ENCODE assay signal across 9 cellular contexts in genomic region chr13:29496241-29496712, GRCh38.
A peak's percentile ranks its signal among the peaks of the same experiment; 100 is the strongest.
DNase-seq lines count a peak whose midpoint lies in the region; ATAC-seq and TF ChIP-seq lines count a peak whose summit lies in the region.
"Had no signal": no experiment of that assay in that cellular context is flagged by ENCODE, and none has a peak within 500 bp of the region (broad histone marks: within the 10 kb centered on the region; RNA-seq: fewer than 3 reads in every experiment).

No MANE protein-coding gene starts in this region.

- peak; percentile 61 for ATAC-seq in HG02759 (IDR thresholded peaks at IDR 0.05; ENCODE audit: unreplicated experiment)
- ATAC-seq in lung (ENCODE audit: insufficient read depth, low FRiP score): peak; percentile 20
- ATAC-seq in gastrocnemius medialis: no peak

- H3K4me3 ChIP-seq in GM12864 (ENCODE audit: low read depth, low read length) (no peak overlapping the region), lung (no peak overlapping the region), gastrocnemius medialis (no peak overlapping the region), colonic mucosa (no peak overlapping the region)

- no peaks in the 10 kb centered on the region for H3K4me1 ChIP-seq in lung (ENCODE audit: control insufficient read depth in 2 of 2, insufficient read depth in 2 of 2, low read length in 2 of 2)
- H3K4me1 ChIP-seq in gastrocnemius medialis: peaks cover 0 to 8% of the 10 kb centered on the region in 2 donors
- no peaks in the 10 kb centered on the region for H3K4me1 ChIP-seq in colonic mucosa

- H3K36me3 ChIP-seq in lung (ENCODE audit: control insufficient read depth in 2 of 2, insufficient read depth in 2 of 2, low read length in 2 of 2): peaks cover 0 to 4% of the 10 kb centered on the region in 2 donors
- H3K36me3 ChIP-seq in gastrocnemius medialis: no peaks in the 10 kb centered on the region
- no peaks in the 10 kb centered on the region for H3K36me3 ChIP-seq in colonic mucosa

- DNase-seq in GM12864 (ENCODE audit: low read depth) (peak; percentile 21), SKM-1 treated with dmso at 0.1 percent for 144 hours (lab: John Stamatoyannopoulos, UW; ENCODE audit: unreplicated experiment) (peak; percentile 94), lung (ENCODE audit: low spot score) (no peak), gastrocnemius medialis (no peak), colonic mucosa (no peak), GM13977 (ENCODE audit: low spot score) (no peak)
- DNase-seq in activated naive CD4-positive, alpha-beta T cell treated with anti-CD3 and anti-CD28 coated beads, Interleukin-2, amount 50 U/mL, for 16 hours: no peak
- DNase-seq: immature natural killer cell had no signal

- 31 to 44% methylated on average over 9 of the region's 9 CpGs for WGBS in lung, 2 donors

- in situ Hi-C loops in gastrocnemius medialis (cut with MboI; ENCODE audit: low sequenced_read_pairs in 4 of 4) (no loop called here), GM13977 (cut with MboI; ENCODE audit: low pct_unique_long_range_greater_than_20kb, low sequenced_read_pairs, unreplicated experiment) (no loop called here)

- no peak for TF ChIP-seq POLR2A in gastrocnemius medialis (IDR thresholded peaks at IDR 0.05)

- H3K27me3 ChIP-seq in lung (ENCODE audit: control insufficient read depth, insufficient read depth) (no peaks in the 10 kb centered on the region), gastrocnemius medialis (peaks cover 4 to 11% (median 7%) of the 10 kb centered on the region in 3 donors), colonic mucosa (no peaks in the 10 kb centered on the region)

- H3K9me3 ChIP-seq in lung (ENCODE audit: control insufficient read depth in 2 of 2, insufficient read depth in 1 of 2, low read length in 1 of 2) (peaks cover 0 to 4% of the 10 kb centered on the region in 2 donors), gastrocnemius medialis (no peaks in the 10 kb centered on the region), colonic mucosa (no peaks in the 10 kb centered on the region)

- intact Hi-C loops in gastrocnemius medialis (cut with DNase I; ENCODE audit: low total_unique reads): no loop called here
- intact Hi-C loops in colonic mucosa (cut with DNase I): no loop called here

- no peak for TF ChIP-seq CTCF in GM12864 (IDR thresholded peaks at IDR 0.05; ENCODE audit: low read depth, low read length, missing control alignments)
- no peak for TF ChIP-seq CTCF in lung (IDR thresholded peaks at IDR 0.05; ENCODE audit: control extremely low read depth, extremely low read depth)
- TF ChIP-seq CTCF in gastrocnemius medialis (IDR thresholded peaks at IDR 0.05 in 4 of 5, conservative IDR thresholded peaks at IDR 0.05 in 1 of 5): no peak
- TF ChIP-seq CTCF in colonic mucosa (IDR thresholded peaks at IDR 0.05): no peak
- no peak for TF ChIP-seq CTCF in GM13977 (IDR thresholded peaks at IDR 0.05; ENCODE audit: extremely low read depth, insufficient read depth, missing control alignments)

- H3K9ac ChIP-seq in colonic mucosa (ENCODE audit: low read depth in 2 of 2, low read length in 2 of 2): no peak overlapping the region

- H3K27ac ChIP-seq in lung (ENCODE audit: low read depth in 1 of 2, low read length in 1 of 2) (no peak overlapping the region), gastrocnemius medialis (no peak overlapping the region), colonic mucosa (no peak overlapping the region)

Comparison
In these comparisons a context has a peak if more than half of its experiments do, and no peak if none do; other contexts are left out.
1. DNase-seq: peak in GM12864 (single experiment) and SKM-1 treated with dmso at 0.1 percent for 144 hours (single experiment); none in lung (single experiment), gastrocnemius medialis (0 of 2), colonic mucosa (single experiment), activated naive CD4-positive, alpha-beta T cell treated with anti-CD3 and anti-CD28 coated beads, Interleukin-2, amount 50 U/mL, for 16 hours (single experiment) and GM13977 (single experiment).
2. ATAC-seq: peak in HG02759 (single experiment) and lung (single experiment); none in gastrocnemius medialis (0 of 2).